Comparison of ENCODE assay signal across 29 cellular contexts in the genomic region with DNA sequence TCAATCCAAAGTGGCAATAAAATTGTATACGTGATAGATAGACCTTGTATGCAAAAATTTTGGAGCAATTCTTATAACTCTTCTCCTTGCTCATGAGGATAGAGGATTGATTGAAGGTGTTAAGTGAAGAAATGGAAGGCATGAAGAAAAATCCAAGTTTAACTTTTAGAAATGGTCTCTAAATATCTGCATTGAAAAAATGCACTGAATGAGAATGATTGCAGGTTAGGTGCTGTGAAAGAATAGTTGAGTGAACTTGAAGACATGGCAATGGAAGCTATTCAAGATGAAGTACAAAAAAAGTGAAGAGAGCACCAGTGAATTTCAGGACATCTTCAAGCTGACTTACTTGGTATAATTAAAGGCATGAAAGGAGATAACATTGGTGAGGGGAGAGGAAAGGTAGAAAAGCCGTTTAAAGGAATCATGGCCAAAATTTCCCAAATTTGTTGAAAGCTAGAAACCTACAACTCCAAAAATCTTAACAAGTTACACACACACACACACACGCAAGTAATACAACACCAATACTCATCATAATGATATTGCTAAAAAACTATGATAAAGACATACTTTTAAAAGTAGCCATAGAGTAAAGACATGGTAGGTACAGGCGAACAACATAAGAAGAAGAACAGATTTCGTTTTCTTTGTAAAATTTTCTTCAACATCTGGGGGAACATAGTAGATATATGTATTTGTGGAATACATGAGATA.
"Had no signal": no experiment of that assay in that cellular context is flagged by ENCODE, and none has a peak within 500 bp of the region (broad histone marks: within the 10 kb centered on the region; RNA-seq: fewer than 3 reads in every experiment).

No MANE protein-coding gene starts in this region.

- H3K4me1 ChIP-seq: stomach, suprapubic skin, testis, thyroid gland, tibial artery, tibial nerve, transverse colon, upper lobe of left lung, upper lobe of right lung, uterus, vagina had no signal

- H3K9me3 Mint-ChIP-seq: stimulated activated effector memory CD8-positive, alpha-beta T cell treated with anti-CD3 and anti-CD28 coated beads, Interleukin-12 subunit alpha, Interleukin-12 subunit beta, amount 100 ng/mL, for 72 hours; stimulated activated memory B cell treated with anti-CD40 and anti-IgM and Interleukin-4, amounts not matched to agents 10 μg/mL and 1 μg/mL and 100 μg/mL, for 72 hours; stimulated activated naive B cell treated with anti-CD40 and anti-IgM and Interleukin-4, amounts not matched to agents 10 μg/mL and 1 μg/mL and 100 μg/mL, for 72 hours; stimulated activated naive CD8-positive, alpha-beta T cell treated with anti-CD3 and anti-CD28 coated beads, Interleukin-15, amount 100 ng/mL, for 72 hours; stimulated activated naive CD8-positive, alpha-beta T cell treated with anti-CD3 and anti-CD28 coated beads, Interleukin-15, Interleukin-2, amounts not matched to agents 100 ng/mL and 50 ng/mL, for 24 hours; type B pancreatic cell had no signal

- H3K4me3 Mint-ChIP-seq: stimulated activated effector memory CD8-positive, alpha-beta T cell treated with anti-CD3 and anti-CD28 coated beads, Interleukin-12 subunit alpha, Interleukin-12 subunit beta, amount 100 ng/mL, for 72 hours; stimulated activated memory B cell treated with anti-CD40 and anti-IgM and Interleukin-4, amounts not matched to agents 10 μg/mL and 1 μg/mL and 100 μg/mL, for 72 hours; stimulated activated naive B cell treated with anti-CD40 and anti-IgM and Interleukin-4, amounts not matched to agents 10 μg/mL and 1 μg/mL and 100 μg/mL, for 72 hours; stimulated activated naive CD8-positive, alpha-beta T cell treated with anti-CD3 and anti-CD28 coated beads, Interleukin-15, amount 100 ng/mL, for 72 hours; stimulated activated naive CD8-positive, alpha-beta T cell treated with anti-CD3 and anti-CD28 coated beads, Interleukin-15, Interleukin-2, amounts not matched to agents 100 ng/mL and 50 ng/mL, for 24 hours; type B pancreatic cell had no signal

- H3K4me3 ChIP-seq: stomach, suprapubic skin, testis, thoracic aorta, thyroid gland, tibial artery, tibial nerve, transverse colon, upper lobe of left lung, upper lobe of right lung, uterus, vagina had no signal

- ATAC-seq: stimulated activated effector memory CD8-positive, alpha-beta T cell treated with anti-CD3 and anti-CD28 coated beads, Interleukin-12 subunit alpha, Interleukin-12 subunit beta, amount 100 ng/mL, for 72 hours; stimulated activated memory B cell treated with anti-CD40 and anti-IgM and Interleukin-4, amounts not matched to agents 10 μg/mL and 1 μg/mL and 100 μg/mL, for 72 hours; stimulated activated naive B cell treated with anti-CD40 and anti-IgM and Interleukin-4, amounts not matched to agents 10 μg/mL and 1 μg/mL and 100 μg/mL, for 72 hours; stimulated activated naive CD8-positive, alpha-beta T cell treated with anti-CD3 and anti-CD28 coated beads, Interleukin-15, amount 100 ng/mL, for 72 hours; stimulated activated naive CD8-positive, alpha-beta T cell treated with anti-CD3 and anti-CD28 coated beads, Interleukin-15, Interleukin-2, amounts not matched to agents 100 U/mL and 50 U/mL, for 24 hours had no signal

- H3K27me3 ChIP-seq: testis, thyroid gland, upper lobe of left lung, vagina had no signal

- H3K27ac Mint-ChIP-seq: stimulated activated memory B cell treated with anti-CD40 and anti-IgM and Interleukin-4, amounts not matched to agents 10 μg/mL and 1 μg/mL and 100 μg/mL, for 72 hours; stimulated activated naive B cell treated with anti-CD40 and anti-IgM and Interleukin-4, amounts not matched to agents 10 μg/mL and 1 μg/mL and 100 μg/mL, for 72 hours; stimulated activated naive CD8-positive, alpha-beta T cell treated with anti-CD3 and anti-CD28 coated beads, Interleukin-15, amount 100 ng/mL, for 72 hours; type B pancreatic cell had no signal

- H3K4me1 Mint-ChIP-seq: stimulated activated naive CD8-positive, alpha-beta T cell treated with anti-CD3 and anti-CD28 coated beads, Interleukin-15, amount 100 ng/mL, for 72 hours had no signal

- H3K36me3 Mint-ChIP-seq: stimulated activated memory B cell treated with anti-CD40 and anti-IgM and Interleukin-4, amounts not matched to agents 10 μg/mL and 1 μg/mL and 100 μg/mL, for 72 hours; stimulated activated naive B cell treated with anti-CD40 and anti-IgM and Interleukin-4, amounts not matched to agents 10 μg/mL and 1 μg/mL and 100 μg/mL, for 72 hours; type B pancreatic cell had no signal

- H3K36me3 ChIP-seq: stomach, suprapubic skin, thoracic aorta, thyroid gland, tibial artery, tibial nerve, transverse colon, upper lobe of left lung, upper lobe of right lung, uterus, vagina had no signal

- FAIRE-seq: urothelium cell line had no signal

- DNase-seq: stimulated activated CD4-positive, alpha-beta T cell treated with anti-CD3 and anti-CD28 coated beads, Interleukin-2, amount 100 ng/mL, for 48 hours; stimulated activated CD4-positive, alpha-beta T cell treated with anti-CD3 and anti-CD28 coated beads, Interleukin-4, amount 100 ng/mL, for 1 hour; stimulated activated CD4-positive, alpha-beta T cell treated with anti-CD3 and anti-CD28 coated beads, Interleukin-4, amount 100 ng/mL, for 24 hours; stimulated activated CD4-positive, alpha-beta T cell treated with anti-CD3 and anti-CD28 coated beads, Interleukin-4, amount 100 ng/mL, for 4 hours; stimulated activated CD8-positive, alpha-beta memory T cell treated with anti-CD3 and anti-CD28 coated beads, Interleukin-4, amount 100 ng/mL, for 48 hours; stimulated activated naive B cell treated with anti-CD40 and anti-IgM and Interleukin-4, amounts not matched to agents 10 μg/mL and 1 μg/mL and 100 μg/mL, for 72 hours; stimulated activated naive CD4-positive, alpha-beta T cell; stimulated activated naive CD4-positive, alpha-beta T cell treated with Interleukin-2 at 50 U/mL for 16 hours; stimulated activated naive CD8-positive, alpha-beta T cell treated with anti-CD3 and anti-CD28 coated beads, Interleukin-15, amount 100 ng/mL, for 72 hours; stimulated activated naive CD8-positive, alpha-beta T cell treated with anti-CD3 and anti-CD28 coated beads, Interleukin-15, Interleukin-2, amounts not matched to agents 100 U/mL and 50 U/mL, for 24 hours; stomach; substantia nigra; testis; tibial artery; transverse colon; trophoblast cell; upper lobe of left lung; upper lobe of right lung; uterus had no signal

- H3K27ac ChIP-seq: stomach, suprapubic skin, testis, thoracic aorta, thyroid gland, tibial artery, tibial nerve, transverse colon, upper lobe of left lung, upper lobe of right lung, uterus, vagina had no signal

- H3K9me3 ChIP-seq: stomach, suprapubic skin, testis, thoracic aorta, thyroid gland, tibial artery, tibial nerve, transverse colon, upper lobe of left lung, upper lobe of right lung, uterus, vagina had no signal
